Comparison of ENCODE assay signal across 10 cellular contexts in the genomic region with DNA sequence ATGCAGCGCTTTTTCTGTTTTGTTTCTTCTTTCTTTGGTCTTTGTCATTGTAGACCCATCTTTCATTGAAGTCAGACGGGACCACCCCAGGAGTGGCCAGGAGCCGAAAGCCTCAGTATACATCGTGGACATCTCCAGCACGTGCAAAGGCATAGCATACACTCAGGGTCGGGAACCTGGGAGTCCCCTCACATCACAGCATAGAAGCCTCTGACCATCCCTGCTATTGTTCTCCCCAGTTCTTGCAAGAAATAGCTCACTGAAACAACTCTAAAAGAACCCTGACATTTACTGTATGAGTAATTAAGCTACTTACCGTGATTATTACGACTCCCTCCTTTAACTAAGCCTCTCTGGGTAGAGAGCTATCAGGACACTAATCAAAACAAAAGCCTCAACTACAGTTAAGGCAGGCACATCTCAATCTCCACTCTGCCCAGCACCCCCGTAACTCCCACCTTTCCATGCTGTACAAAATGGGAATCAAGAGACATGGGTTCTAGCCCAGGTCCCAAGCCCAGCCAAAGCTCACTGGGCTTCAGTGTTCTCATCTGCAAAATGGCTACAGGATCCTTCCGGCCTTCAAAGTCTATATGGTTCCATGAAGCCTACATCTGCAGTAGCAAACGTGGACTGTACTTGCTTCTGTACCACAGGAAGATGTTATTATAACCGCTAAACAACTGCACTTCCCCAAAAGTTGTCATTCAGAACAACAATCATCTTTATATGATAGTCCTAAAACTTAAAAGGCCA. TPM values are rescaled to one million over a fixed set of nuclear protein-coding genes. Genes with fewer than 3 reads are reported as not detected.
DNase-seq lines count a peak whose midpoint lies in the region; ATAC-seq and TF ChIP-seq lines count a peak whose summit lies in the region.
"Had no signal": no experiment of that assay in that cellular context is flagged by ENCODE, and none has a peak within 500 bp of the region (broad histone marks: within the 10 kb centered on the region; RNA-seq: fewer than 3 reads in every experiment).

No MANE protein-coding gene starts in this region.

- H3K4me3 Mint-ChIP-seq in activated T-helper 1 cell treated with anti-CD3 and anti-CD28 coated beads, Interleukin-12 subunit alpha, Interleukin-12 subunit beta, Interleukin-2, Interleukin-4 antibody, amounts not matched to agents 30 ng/mL and 10 ng/mL and 1 ng/mL, durations not matched to agents 14 hours and 24 hours and 36 hours: peak overlapping the region; percentile 72
- H3K4me3 Mint-ChIP-seq: mesothelial cell of epicardium had no signal

- no peaks in the 10 kb centered on the region for H3K79me2 ChIP-seq in osteoblast (ENCODE audit: insufficient read depth, low read length)

- peak overlapping the region; percentile 96 for H3K27ac Mint-ChIP-seq in activated T-helper 1 cell treated with anti-CD3 and anti-CD28 coated beads, Interleukin-12 subunit alpha, Interleukin-12 subunit beta, Interleukin-2, Interleukin-4 antibody, amounts not matched to agents 30 ng/mL and 10 ng/mL and 1 ng/mL, durations not matched to agents 14 hours and 24 hours and 36 hours
- H3K27ac Mint-ChIP-seq: mesothelial cell of epicardium had no signal

- no peak overlapping the region for H3K27ac ChIP-seq in osteoblast (ENCODE audit: low read depth, low read length)
- H3K27ac ChIP-seq in foreskin keratinocyte: no peak overlapping the region

- no peak overlapping the region for H3K4me2 ChIP-seq in osteoblast (ENCODE audit: insufficient read depth, low read length)

- no peaks in the 10 kb centered on the region for H3K36me3 ChIP-seq in osteoblast (ENCODE audit: insufficient read depth, low read length)

- H3K4me1 ChIP-seq in osteoblast (ENCODE audit: insufficient read depth, low read length) (no peaks in the 10 kb centered on the region), foreskin keratinocyte (no peaks in the 10 kb centered on the region)

- H2AFZ ChIP-seq in osteoblast (ENCODE audit: low read length): no peak overlapping the region

- no peaks in the 10 kb centered on the region for H4K20me1 ChIP-seq in osteoblast (ENCODE audit: insufficient read depth, low read length)

- H3K27me3 ChIP-seq in osteoblast (ENCODE audit: insufficient read depth, low read length) (peaks cover 22% of the 10 kb centered on the region), foreskin keratinocyte (no peaks in the 10 kb centered on the region)

- no peaks in the 10 kb centered on the region for H3K27me3 Mint-ChIP-seq in activated T-helper 1 cell treated with anti-CD3 and anti-CD28 coated beads, Interleukin-12 subunit alpha, Interleukin-12 subunit beta, Interleukin-2, Interleukin-4 antibody, amounts not matched to agents 30 ng/mL and 10 ng/mL and 1 ng/mL, durations not matched to agents 14 hours and 24 hours and 36 hours (ENCODE audit: insufficient read depth)

- intact Hi-C loops in activated T-helper 1 cell treated with anti-CD3 and anti-CD28 coated beads, Interleukin-12 subunit alpha, Interleukin-12 subunit beta, Interleukin-2, Interleukin-4 antibody, amounts not matched to agents 30 ng/mL and 10 ng/mL and 1 ng/mL, durations not matched to agents 14 hours and 24 hours and 36 hours (cut with micrococcal nuclease): loop anchor here (1.0 to 10.0 kb wide), 4 partner anchors 11 to 586 kb away; no protein-coding TSS in a partner anchor

- peaks cover 65% of the 10 kb centered on the region for H3K36me3 Mint-ChIP-seq in activated T-helper 1 cell treated with anti-CD3 and anti-CD28 coated beads, Interleukin-12 subunit alpha, Interleukin-12 subunit beta, Interleukin-2, Interleukin-4 antibody, amounts not matched to agents 30 ng/mL and 10 ng/mL and 1 ng/mL, durations not matched to agents 14 hours and 24 hours and 36 hours (ENCODE audit: low read depth)

- H3K9me3 Mint-ChIP-seq in activated T-helper 1 cell treated with anti-CD3 and anti-CD28 coated beads, Interleukin-12 subunit alpha, Interleukin-12 subunit beta, Interleukin-2, Interleukin-4 antibody, amounts not matched to agents 30 ng/mL and 10 ng/mL and 1 ng/mL, durations not matched to agents 14 hours and 24 hours and 36 hours: no peaks in the 10 kb centered on the region
- H3K9me3 Mint-ChIP-seq: mesothelial cell of epicardium had no signal

- in situ Hi-C loops in KBM-7 (cut with MboI; ENCODE audit: low pct_unique_long_range_greater_than_20kb, low sequenced_read_pairs) (no loop called here), GM13976 (cut with MboI; ENCODE audit: low sequenced_read_pairs, unreplicated experiment) (loop anchor here (25.0 kb wide), 1 partner anchor 224 kb away; no protein-coding TSS in a partner anchor)

- TF ChIP-seq CTCF in GM12875 (IDR thresholded peaks at IDR 0.05; ENCODE audit: borderline replicate concordance, insufficient read depth, low read depth, low read length) (no peak), osteoblast (IDR thresholded peaks at IDR 0.05; ENCODE audit: extremely low read depth, low read depth, low read length) (no peak), foreskin keratinocyte (conservative IDR thresholded peaks at IDR 0.05) (no peak), GM13976 (IDR thresholded peaks at IDR 0.05; ENCODE audit: borderline replicate concordance, control extremely low read depth, extremely low read depth, insufficient read depth, missing control alignments) (no peak)

- DNase-seq in activated T-helper 1 cell treated with anti-CD3 and anti-CD28 coated beads, Interleukin-12 subunit alpha, Interleukin-12 subunit beta, Interleukin-2, Interleukin-4 antibody, amounts not matched to agents 30 ng/mL and 10 ng/mL and 1 ng/mL, durations not matched to agents 14 hours and 24 hours and 36 hours (ENCODE audit: low spot score): no peak
- DNase-seq in osteoblast (ENCODE audit: insufficient read length, low spot score, missing footprints): peak; percentile 80
- DNase-seq in glomerular visceral epithelial cell (ENCODE audit: extremely low spot score): no peak
- DNase-seq in KBM-7: no peak
- no peak for DNase-seq in foreskin keratinocyte
- DNase-seq in GM13976 (ENCODE audit: low spot score): no peak
- DNase-seq: NCI-H1417 had no signal

- H3K4me3 ChIP-seq in GM12875 (ENCODE audit: low read depth, low read length) (peak overlapping the region; percentile 21), osteoblast (ENCODE audit: insufficient read depth, low read length) (no peak overlapping the region)

- ATAC-seq in HG02885 (IDR thresholded peaks at IDR 0.05; ENCODE audit: poor library complexity, unreplicated experiment): peak; percentile 52
- ATAC-seq in foreskin keratinocyte: no peak

- H3K9me3 ChIP-seq in osteoblast (ENCODE audit: low read depth, low read length): no peaks in the 10 kb centered on the region

- H3K4me1 Mint-ChIP-seq in activated T-helper 1 cell treated with anti-CD3 and anti-CD28 coated beads, Interleukin-12 subunit alpha, Interleukin-12 subunit beta, Interleukin-2, Interleukin-4 antibody, amounts not matched to agents 30 ng/mL and 10 ng/mL and 1 ng/mL, durations not matched to agents 14 hours and 24 hours and 36 hours (ENCODE audit: low read depth): peaks cover 89% of the 10 kb centered on the region

RNA-seq across cellular contexts. Expression of a gene that starts 6.7 kb away (rescaled TPM):
- 85.9 and 91.7 TPM in 2 replicates for total RNA-seq in activated T-helper 1 cell treated with anti-CD3 and anti-CD28 coated beads, Interleukin-12 subunit alpha, Interleukin-12 subunit beta, Interleukin-2, Interleukin-4 antibody, amounts not matched to agents 30 ng/mL and 10 ng/mL and 1 ng/mL, durations not matched to agents 14 hours and 24 hours and 36 hours
- total RNA-seq in osteoblast (0.29 and 0.36 TPM in 2 replicates), foreskin keratinocyte (5.0 and 7.4 TPM in 2 replicates)
- polyA plus RNA-seq in foreskin keratinocyte: 2.4 and 3.7 TPM in 2 replicates

Comparison
In these comparisons a context has a peak if more than half of its experiments do, and no peak if none do; other contexts are left out.
1. RNA of a gene that starts 6.7 kb away (total RNA-seq): 85.9 to 91.7 TPM in activated T-helper 1 cell treated with anti-CD3 and anti-CD28 coated beads, Interleukin-12 subunit alpha, Interleukin-12 subunit beta, Interleukin-2, Interleukin-4 antibody, amounts not matched to agents 30 ng/mL and 10 ng/mL and 1 ng/mL, durations not matched to agents 14 hours and 24 hours and 36 hours; 5.0 to 7.4 TPM in foreskin keratinocyte and 0.29 to 0.36 TPM in osteoblast; every median in the first group is over 10 times any median in the second.